ENCODE assay signal across 13 cellular contexts in the genomic region with DNA sequence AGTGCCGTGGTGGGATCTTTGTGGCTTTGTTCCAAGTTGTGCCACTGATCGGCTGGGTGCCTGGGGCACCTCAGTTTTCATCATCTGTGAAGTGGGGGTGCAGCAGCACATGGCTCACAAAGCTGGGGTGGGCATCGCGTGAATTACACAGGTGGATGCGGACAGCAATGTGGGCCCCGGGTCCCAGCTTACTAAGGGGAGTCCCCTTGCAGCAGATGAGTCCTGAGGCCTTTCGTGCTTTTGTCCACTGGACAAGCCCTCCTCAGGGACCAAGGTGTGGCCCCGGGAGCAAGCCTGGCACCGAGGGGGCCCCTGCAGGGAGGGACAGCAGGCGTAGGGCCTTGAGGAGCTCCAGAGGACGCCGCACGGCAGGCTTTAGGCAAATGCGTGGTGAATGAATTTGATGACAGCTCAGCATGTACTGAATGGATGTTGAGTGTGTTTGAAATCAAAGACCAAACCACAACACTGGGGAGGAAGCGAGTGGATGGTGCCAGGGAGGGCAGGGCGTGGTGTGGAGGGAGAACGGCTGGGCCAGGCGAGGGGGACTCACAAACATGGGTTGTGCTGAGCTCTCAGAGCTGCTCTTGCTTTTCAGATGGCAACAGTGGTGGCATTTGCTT. TPM values are rescaled to one million over a fixed set of nuclear protein-coding genes. Genes with fewer than 3 reads are reported as not detected.
DNase-seq lines count a peak whose midpoint lies in the region; ATAC-seq and TF ChIP-seq lines count a peak whose summit lies in the region.
"Had no signal": no experiment of that assay in that cellular context is flagged by ENCODE, and none has a peak within 500 bp of the region (broad histone marks: within the 10 kb centered on the region; RNA-seq: fewer than 3 reads in every experiment).

No MANE protein-coding gene starts in this region.

- ATAC-seq in T-helper 17 cell (peak; percentile 71), mucosa of descending colon (peak; percentile 29)
- ATAC-seq: right cardiac atrium had no signal

- peaks cover 0 to 12% (median 8%) of the 10 kb centered on the region in 11 experiments; a peak in 12 of 22 replicates for H3K9me3 ChIP-seq in BLaER1 treated with 17β-estradiol and CSF1 and Interleukin-3, amounts not matched to agents 10 nM and 100 nM (replicated peaks in 1 of 11)
- no peaks in the 10 kb centered on the region for H3K9me3 ChIP-seq in T-helper 17 cell (ENCODE audit: control insufficient read depth, low read length, poor library complexity, severe bottlenecking)
- H3K9me3 ChIP-seq in mucosa of descending colon: no peaks in the 10 kb centered on the region
- H3K9me3 ChIP-seq in smooth muscle cell (replicated peaks; ENCODE audit: low read depth): no peaks in the 10 kb centered on the region
- no peaks in the 10 kb centered on the region for H3K9me3 ChIP-seq in PC-9 (ENCODE audit: insufficient read depth, low read depth)
- H3K9me3 ChIP-seq: stomach had no signal

- H3K4me1 Mint-ChIP-seq in T-helper 17 cell: peaks cover 43% of the 10 kb centered on the region

- H3K79me2 ChIP-seq in smooth muscle cell (ENCODE audit: low read depth) (no peaks in the 10 kb centered on the region), PC-9 (ENCODE audit: low read depth) (no peaks in the 10 kb centered on the region)

- H3K4me2 ChIP-seq in BLaER1 treated with 17β-estradiol and CSF1 and Interleukin-3, amounts not matched to agents 10 nM and 100 nM: peak overlapping the region; percentile 57 to 82 (median 70)
- no peak overlapping the region for H3K4me2 ChIP-seq in smooth muscle cell
- H3K4me2 ChIP-seq in PC-9: no peak overlapping the region

- peak overlapping the region in 4 of 11 experiments; percentile 9 to 22 (median 19); a peak in 3 of 22 replicates for H3K9ac ChIP-seq in BLaER1 treated with 17β-estradiol and CSF1 and Interleukin-3, amounts not matched to agents 10 nM and 100 nM
- no peak overlapping the region for H3K9ac ChIP-seq in smooth muscle cell (ENCODE audit: low read depth)

- intact Hi-C loops in mucosa of descending colon (cut with DNase I, micrococcal nuclease) (no loop called here), PC-9 (cut with micrococcal nuclease; ENCODE audit: unreplicated experiment) (no loop called here)

- H3F3A ChIP-seq in smooth muscle cell (ENCODE audit: low read depth): no peaks in the 10 kb centered on the region
- no peaks in the 10 kb centered on the region for H3F3A ChIP-seq in PC-9 (ENCODE audit: insufficient read depth, low read depth)

- POLR2A ChIA-PET in PC-9 (lab: Charles Lee; ENCODE audit: unreplicated experiment): no interaction called here

- peak overlapping the region in 5 of 11 experiments; percentile 10 to 59 (median 39); a peak in 6 of 22 replicates for H3K27ac ChIP-seq in BLaER1 treated with 17β-estradiol and CSF1 and Interleukin-3, amounts not matched to agents 10 nM and 100 nM
- no peak overlapping the region for H3K27ac ChIP-seq in smooth muscle cell (ENCODE audit: low read depth)
- H3K27ac ChIP-seq in PC-9: no peak overlapping the region
- H3K27ac ChIP-seq: brain microvascular endothelial cell, stomach had no signal

- no peaks in the 10 kb centered on the region for H3K36me3 ChIP-seq in BLaER1 treated with 17β-estradiol and CSF1 and Interleukin-3, amounts not matched to agents 10 nM and 100 nM
- H3K36me3 ChIP-seq in mucosa of descending colon (ENCODE audit: low read depth): no peaks in the 10 kb centered on the region
- no peaks in the 10 kb centered on the region for H3K36me3 ChIP-seq in smooth muscle cell (ENCODE audit: low read depth)
- no peaks in the 10 kb centered on the region for H3K36me3 ChIP-seq in PC-9 (ENCODE audit: low read depth)
- H3K36me3 ChIP-seq: brain microvascular endothelial cell, stomach had no signal

- peaks cover 28 to 53% (median 38%) of the 10 kb centered on the region in 10 experiments for H3K4me1 ChIP-seq in BLaER1 treated with 17β-estradiol and CSF1 and Interleukin-3, amounts not matched to agents 10 nM and 100 nM
- no peaks in the 10 kb centered on the region for H3K4me1 ChIP-seq in mucosa of descending colon (ENCODE audit: low read depth)
- no peaks in the 10 kb centered on the region for H3K4me1 ChIP-seq in smooth muscle cell (ENCODE audit: low read depth)
- no peaks in the 10 kb centered on the region for H3K4me1 ChIP-seq in PC-9 (replicated peaks; ENCODE audit: insufficient read depth)
- H3K4me1 ChIP-seq: stomach had no signal

- CTCF ChIA-PET in PC-9 (lab: Charles Lee): no interaction called here

- H3K4me3 Mint-ChIP-seq in T-helper 17 cell: peak overlapping the region; percentile 84
- H3K4me3 Mint-ChIP-seq: IgD-negative memory B cell had no signal

- H3K9me2 ChIP-seq in PC-9 (ENCODE audit: insufficient read depth): no peaks in the 10 kb centered on the region

- H4K20me1 ChIP-seq in BLaER1 treated with 17β-estradiol and CSF1 and Interleukin-3, amounts not matched to agents 10 nM and 100 nM: no peaks in the 10 kb centered on the region
- H4K20me1 ChIP-seq in smooth muscle cell (ENCODE audit: low read depth) (no peaks in the 10 kb centered on the region), PC-9 (ENCODE audit: insufficient read depth) (no peaks in the 10 kb centered on the region)

- H3K4me3 ChIP-seq in BLaER1 treated with 17β-estradiol and CSF1 and Interleukin-3, amounts not matched to agents 10 nM and 100 nM: no peak overlapping the region
- H3K4me3 ChIP-seq in mucosa of descending colon: no peak overlapping the region
- H3K4me3 ChIP-seq in smooth muscle cell: no peak overlapping the region
- no peak overlapping the region for H3K4me3 ChIP-seq in PC-9
- H3K4me3 ChIP-seq: stomach had no signal

- no peaks in the 10 kb centered on the region for H3K27me3 Mint-ChIP-seq in T-helper 17 cell

- no peaks in the 10 kb centered on the region for H3K36me3 Mint-ChIP-seq in T-helper 17 cell (ENCODE audit: low read depth)
- H3K36me3 Mint-ChIP-seq: IgD-negative memory B cell had no signal

- peak overlapping the region; percentile 92 for H3K27ac Mint-ChIP-seq in T-helper 17 cell

- H2AFZ ChIP-seq in smooth muscle cell (ENCODE audit: low read depth) (no peak overlapping the region), PC-9 (no peak overlapping the region)

- no peaks in the 10 kb centered on the region for H3K27me3 ChIP-seq in BLaER1 treated with 17β-estradiol and CSF1 and Interleukin-3, amounts not matched to agents 10 nM and 100 nM
- H3K27me3 ChIP-seq in smooth muscle cell (ENCODE audit: low read depth) (no peaks in the 10 kb centered on the region), PC-9 (ENCODE audit: insufficient read depth, low read depth) (peaks cover 16% of the 10 kb centered on the region)
- H3K27me3 ChIP-seq: brain microvascular endothelial cell had no signal

- no TSS peak for BruUV-seq in PC-9 (replicated peaks; lab: Mats Ljungman, UMichigan)

- TF ChIP-seq CTCF in mucosa of descending colon (IDR thresholded peaks at IDR 0.05) (no peak), smooth muscle cell (IDR thresholded peaks at IDR 0.05; ENCODE audit: borderline replicate concordance, insufficient read depth, poor library complexity, severe bottlenecking) (no peak), PC-9 (conservative IDR thresholded peaks at IDR 0.05) (no peak)

- DNase-seq in T-helper 17 cell (peak in 2 of 3 donors; percentile 34 to 46), mucosa of descending colon (no peak), ecto neural progenitor cell (ENCODE audit: low spot score) (no peak), HT-29 (ENCODE audit: low spot score) (no peak), smooth muscle cell (lab: John Stamatoyannopoulos, UW; ENCODE audit: unreplicated experiment) (no peak), PC-9 (no peak)
- peak; percentile 62 to 63 for DNase-seq in activated T-cell treated with anti-CD3 and anti-CD28 coated beads, Interleukin-2, amount 50 U/mL, for 48 hours
- DNase-seq: brain microvascular endothelial cell, right cardiac atrium, stomach had no signal

- 93% methylated on average over 18 of the region's 18 CpGs for WGBS in smooth muscle cell (ENCODE audit: low lambda C conversion rate)

RNA-seq across cellular contexts. Expression of gene IRF4, which starts 53.2 kb away (rescaled TPM):
- total RNA-seq in T-helper 17 cell: 10 to 100 TPM; 16.6 to 32.8 TPM
- 10 to 100 TPM in 1 of 3 donors, 1 to 10 TPM in 2; 2.8 to 10.5 (median 4.5) TPM for total RNA-seq in mucosa of descending colon
- not detected in 2 replicates for total RNA-seq in HT-29 (2014; rRNA removed; shearing (Covaris generic))
- total RNA-seq in smooth muscle cell: 0.04 TPM in 1 of 2 replicates, not detected in the other
- polyA plus RNA-seq in smooth muscle cell: not detected in 2 replicates
- total RNA-seq in PC-9 (2021): not detected in 2 replicates
- total RNA-seq: G401 had no signal

Comparison
In these comparisons a context has a peak if more than half of its experiments do, and no peak if none do; other contexts are left out.
1. H3K4me2 ChIP-seq: peak in BLaER1 treated with 17β-estradiol and CSF1 and Interleukin-3, amounts not matched to agents 10 nM and 100 nM (11 of 11); none in smooth muscle cell (single experiment) and PC-9 (single experiment).
2. DNase-seq: peak in T-helper 17 cell (2 of 3) and activated T-cell treated with anti-CD3 and anti-CD28 coated beads, Interleukin-2, amount 50 U/mL, for 48 hours (2 of 2); none in mucosa of descending colon (0 of 3), ecto neural progenitor cell (single experiment), HT-29 (single experiment), smooth muscle cell (single experiment) and PC-9 (0 of 2).